Comparison of ENCODE assay signal across 17 cellular contexts in genomic region chr18:55064760-55065159, GRCh38.
DNase-seq lines count a peak whose midpoint lies in the region; ATAC-seq and TF ChIP-seq lines count a peak whose summit lies in the region.
"Had no signal": no experiment of that assay in that cellular context is flagged by ENCODE, and none has a peak within 500 bp of the region (broad histone marks: within the 10 kb centered on the region; RNA-seq: fewer than 3 reads in every experiment).

No MANE protein-coding gene starts in this region.

- peaks cover 45% of the 10 kb centered on the region for H3K4me1 Mint-ChIP-seq in activated B cell treated with CpG ODN at 0.5 μM for 24 hours
- H3K4me1 Mint-ChIP-seq in activated T-cell treated with anti-CD3 and anti-CD28 coated beads, Interleukin-2, amount 50 U/mL, for 24 hours (ENCODE audit: low read depth), result no peaks in the 10 kb centered on the region
- H3K4me1 Mint-ChIP-seq: CD4-positive, alpha-beta memory T cell had no signal

- TF ChIP-seq CTCF in activated B cell treated with CpG ODN at 0.5 μM for 24 hours (IDR thresholded peaks at IDR 0.05) (no peak), RWPE1 (conservative IDR thresholded peaks at IDR 0.05; ENCODE audit: low read depth) (no peak)

- intact Hi-C loops in activated B cell treated with CpG ODN at 0.5 μM for 24 hours (cut with micrococcal nuclease), result loop anchor here (2.0 kb wide), 1 partner anchor 20 kb away; no protein-coding TSS in a partner anchor

- POLR2A ChIA-PET in activated B cell treated with CpG ODN at 0.5 μM for 24 hours (lab: Charles Lee), result interaction anchor here (0.6 to 1.5 kb wide), 7 partner anchors 29 to 257 kb away, joined by 3 to 4 read pairs (median 4); no protein-coding TSS in a partner anchor
- POLR2A ChIA-PET in RWPE1 (lab: Yijun Ruan, JAX; ENCODE audit: low non-redundant PET), result no interaction called here

- peak overlapping the region; percentile 75 for H3K27ac Mint-ChIP-seq in activated B cell treated with CpG ODN at 0.5 μM for 24 hours
- H3K27ac Mint-ChIP-seq in activated T-cell treated with anti-CD3 and anti-CD28 coated beads, Interleukin-2, amount 50 U/mL, for 24 hours, result no peak overlapping the region
- H3K27ac Mint-ChIP-seq: CD4-positive, alpha-beta memory T cell had no signal

- no peaks in the 10 kb centered on the region for H3K27me3 Mint-ChIP-seq in activated B cell treated with CpG ODN at 0.5 μM for 24 hours
- H3K27me3 Mint-ChIP-seq in activated T-cell treated with anti-CD3 and anti-CD28 coated beads, Interleukin-2, amount 50 U/mL, for 24 hours, result peaks cover 2% of the 10 kb centered on the region

- CTCF ChIA-PET in activated B cell treated with CpG ODN at 0.5 μM for 24 hours (lab: Charles Lee), result interaction anchor here (1.3 kb wide), 1 partner anchor 29 kb away, joined by 3 read pairs; no protein-coding TSS in a partner anchor
- CTCF ChIA-PET in RWPE1 (lab: Yijun Ruan, JAX), result no interaction called here

- H3K27ac ChIP-seq in RWPE1, result no peak overlapping the region
- H3K27ac ChIP-seq: ascending aorta, heart right ventricle, neutrophil had no signal

- DNase-seq in activated B cell treated with CpG ODN at 0.5 μM for 24 hours (no peak), NCI-H69 (lab: John Stamatoyannopoulos, UW) (no peak), RWPE1 (ENCODE audit: low spot score) (no peak)
- DNase-seq in activated T-cell treated with anti-CD3 and anti-CD28 coated beads, Interleukin-2, amount 50 U/mL, for 24 hours, result no peak
- DNase-seq in activated CD4-positive, alpha-beta T cell treated with anti-CD3 and anti-CD28 coated beads for 48 hours, result no peak
- DNase-seq: activated T-cell treated with anti-CD3 and anti-CD28 coated beads, Interleukin-2, amount 50 U/mL, for 1 hour; CD4-positive, alpha-beta memory T cell; effector memory CD4-positive, alpha-beta T cell; heart right ventricle; KG1; left ventricle myocardium superior; NCI-H2171 had no signal

- ATAC-seq in GM18868 (IDR thresholded peaks at IDR 0.05; ENCODE audit: unreplicated experiment) (peak; percentile 71), GM21576 (IDR thresholded peaks at IDR 0.05; ENCODE audit: unreplicated experiment) (peak; percentile 43), HG03095 (IDR thresholded peaks at IDR 0.05; ENCODE audit: unreplicated experiment) (peak; percentile 41), activated B cell treated with CpG ODN at 0.5 μM for 24 hours (ENCODE audit: low read depth) (peak; percentile 82)
- ATAC-seq: heart right ventricle, left ventricle myocardium superior had no signal

- peak overlapping the region; percentile 39 for H3K4me3 Mint-ChIP-seq in activated B cell treated with CpG ODN at 0.5 μM for 24 hours
- no peak overlapping the region for H3K4me3 Mint-ChIP-seq in activated T-cell treated with anti-CD3 and anti-CD28 coated beads, Interleukin-2, amount 50 U/mL, for 24 hours
- H3K4me3 Mint-ChIP-seq: CD4-positive, alpha-beta memory T cell had no signal

- H3K36me3 Mint-ChIP-seq in activated B cell treated with CpG ODN at 0.5 μM for 24 hours (ENCODE audit: low read depth), result no peaks in the 10 kb centered on the region
- no peaks in the 10 kb centered on the region for H3K36me3 Mint-ChIP-seq in activated T-cell treated with anti-CD3 and anti-CD28 coated beads, Interleukin-2, amount 50 U/mL, for 24 hours (ENCODE audit: low read depth)
- H3K36me3 Mint-ChIP-seq: CD4-positive, alpha-beta memory T cell had no signal

- H3K9me3 Mint-ChIP-seq in activated B cell treated with CpG ODN at 0.5 μM for 24 hours, result no peaks in the 10 kb centered on the region
- no peaks in the 10 kb centered on the region for H3K9me3 Mint-ChIP-seq in activated T-cell treated with anti-CD3 and anti-CD28 coated beads, Interleukin-2, amount 50 U/mL, for 24 hours
